2 cellular contexts compared by ENCODE assay signal in the genomic region with DNA sequence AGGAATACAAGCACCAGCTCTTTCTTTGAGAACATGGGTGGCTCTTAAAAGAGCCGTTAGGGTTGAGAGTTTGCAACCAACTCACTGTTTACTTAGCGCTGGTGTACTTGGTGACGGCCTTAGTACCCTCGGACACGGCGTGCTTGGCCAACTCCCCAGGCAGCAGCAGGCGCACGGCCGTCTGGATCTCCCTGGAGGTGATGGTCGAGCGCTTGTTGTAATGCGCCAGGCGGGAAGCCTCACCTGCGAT.
TF ChIP-seq lines count a peak whose summit lies in the region.
"Not testable (repeated sequence)": the region's sequence is repeated elsewhere in the genome, so short reads cannot be mapped to it uniquely, and the experiment has no call there.

No MANE protein-coding gene starts in this region.

TF ChIP-seq in H1, 55 proteins besides CTCF, POLR2A, EP300 and RAD21:
- TF ChIP-seq PHF8 (conservative IDR thresholded peaks at IDR 0.05; ENCODE audit: low read depth, low read length) (peak; percentile 21; the same call in 1 of the 2 replicates), CHD1 (IDR thresholded peaks at IDR 0.05; ENCODE audit: low read depth, low read length) (peak; percentile 74; the same call in 1 of the 2 replicates), KDM5A (IDR thresholded peaks at IDR 0.05; ENCODE audit: low read length) (0 out of 2 replicates have a peak, but pooled peaks have one; percentile 41), SAP30 (IDR thresholded peaks at IDR 0.05; ENCODE audit: insufficient read depth, insufficient replicate concordance, low read length) (peak; percentile 94)

TF ChIP-seq in HepG2, 621 proteins besides CTCF, POLR2A, EP300 and RAD21:
- peak; percentile 30; the same call in 1 of the 2 replicates for TF ChIP-seq ZNF563 (CRISPR knock-in tag; IDR thresholded peaks at IDR 0.05)
- TF ChIP-seq ZNF256 (CRISPR knock-in tag; conservative IDR thresholded peaks at IDR 0.05) = 0 out of 2 replicates have a peak, but pooled peaks have one; percentile 31
- TF ChIP-seq, protein P1, sequence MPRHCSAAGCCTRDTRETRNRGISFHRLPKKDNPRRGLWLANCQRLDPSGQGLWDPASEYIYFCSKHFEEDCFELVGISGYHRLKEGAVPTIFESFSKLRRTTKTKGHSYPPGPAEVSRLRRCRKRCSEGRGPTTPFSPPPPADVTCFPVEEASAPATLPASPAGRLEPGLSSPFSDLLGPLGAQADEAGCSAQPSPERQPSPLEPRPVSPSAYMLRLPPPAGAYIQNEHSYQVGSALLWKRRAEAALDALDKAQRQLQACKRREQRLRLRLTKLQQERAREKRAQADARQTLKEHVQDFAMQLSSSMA (CRISPR knock-in tag; IDR thresholded peaks at IDR 0.05) = peak; percentile 88
- 0 out of 2 replicates have a peak, but pooled peaks have one; percentile 2 for TF ChIP-seq NCOA2 (CRISPR knock-in tag; IDR thresholded peaks at IDR 0.05)
- TF ChIP-seq, protein P2, sequence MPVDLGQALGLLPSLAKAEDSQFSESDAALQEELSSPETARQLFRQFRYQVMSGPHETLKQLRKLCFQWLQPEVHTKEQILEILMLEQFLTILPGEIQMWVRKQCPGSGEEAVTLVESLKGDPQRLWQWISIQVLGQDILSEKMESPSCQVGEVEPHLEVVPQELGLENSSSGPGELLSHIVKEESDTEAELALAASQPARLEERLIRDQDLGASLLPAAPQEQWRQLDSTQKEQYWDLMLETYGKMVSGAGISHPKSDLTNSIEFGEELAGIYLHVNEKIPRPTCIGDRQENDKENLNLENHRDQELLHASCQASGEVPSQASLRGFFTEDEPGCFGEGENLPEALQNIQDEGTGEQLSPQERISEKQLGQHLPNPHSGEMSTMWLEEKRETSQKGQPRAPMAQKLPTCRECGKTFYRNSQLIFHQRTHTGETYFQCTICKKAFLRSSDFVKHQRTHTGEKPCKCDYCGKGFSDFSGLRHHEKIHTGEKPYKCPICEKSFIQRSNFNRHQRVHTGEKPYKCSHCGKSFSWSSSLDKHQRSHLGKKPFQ (CRISPR knock-in tag; IDR thresholded peaks at IDR 0.05; ENCODE audit: insufficient replicate concordance) = peak; percentile 15
- TF ChIP-seq FOXA1, NONO (IDR thresholded peaks at IDR 0.05): not testable (repeated sequence)
- TF ChIP-seq FOXA1 (CRISPR knock-in tag; IDR thresholded peaks at IDR 0.05) = peak; percentile 81
- TF ChIP-seq, protein P3, sequence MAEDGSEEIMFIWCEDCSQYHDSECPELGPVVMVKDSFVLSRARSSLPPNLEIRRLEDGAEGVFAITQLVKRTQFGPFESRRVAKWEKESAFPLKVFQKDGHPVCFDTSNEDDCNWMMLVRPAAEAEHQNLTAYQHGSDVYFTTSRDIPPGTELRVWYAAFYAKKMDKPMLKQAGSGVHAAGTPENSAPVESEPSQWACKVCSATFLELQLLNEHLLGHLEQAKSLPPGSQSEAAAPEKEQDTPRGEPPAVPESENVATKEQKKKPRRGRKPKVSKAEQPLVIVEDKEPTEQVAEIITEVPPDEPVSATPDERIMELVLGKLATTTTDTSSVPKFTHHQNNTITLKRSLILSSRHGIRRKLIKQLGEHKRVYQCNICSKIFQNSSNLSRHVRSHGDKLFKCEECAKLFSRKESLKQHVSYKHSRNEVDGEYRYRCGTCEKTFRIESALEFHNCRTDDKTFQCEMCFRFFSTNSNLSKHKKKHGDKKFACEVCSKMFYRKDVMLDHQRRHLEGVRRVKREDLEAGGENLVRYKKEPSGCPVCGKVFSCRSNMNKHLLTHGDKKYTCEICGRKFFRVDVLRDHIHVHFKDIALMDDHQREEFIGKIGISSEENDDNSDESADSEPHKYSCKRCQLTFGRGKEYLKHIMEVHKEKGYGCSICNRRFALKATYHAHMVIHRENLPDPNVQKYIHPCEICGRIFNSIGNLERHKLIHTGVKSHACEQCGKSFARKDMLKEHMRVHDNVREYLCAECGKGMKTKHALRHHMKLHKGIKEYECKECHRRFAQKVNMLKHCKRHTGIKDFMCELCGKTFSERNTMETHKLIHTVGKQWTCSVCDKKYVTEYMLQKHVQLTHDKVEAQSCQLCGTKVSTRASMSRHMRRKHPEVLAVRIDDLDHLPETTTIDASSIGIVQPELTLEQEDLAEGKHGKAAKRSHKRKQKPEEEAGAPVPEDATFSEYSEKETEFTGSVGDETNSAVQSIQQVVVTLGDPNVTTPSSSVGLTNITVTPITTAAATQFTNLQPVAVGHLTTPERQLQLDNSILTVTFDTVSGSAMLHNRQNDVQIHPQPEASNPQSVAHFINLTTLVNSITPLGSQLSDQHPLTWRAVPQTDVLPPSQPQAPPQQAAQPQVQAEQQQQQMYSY (CRISPR knock-in tag; IDR thresholded peaks at IDR 0.05) = 0 out of 2 replicates have a peak, but pooled peaks have one; percentile 2
- TF ChIP-seq AGO2 (optimal IDR thresholded peaks at IDR 0.05; ENCODE audit: low read depth, low read length) = peak; percentile 74
- TF ChIP-seq ZNF589 (CRISPR knock-in tag; conservative IDR thresholded peaks at IDR 0.05) = 0 out of 2 replicates have a peak, but pooled peaks have one; percentile 25
- 0 out of 2 replicates have a peak, but pooled peaks have one; percentile 46 for TF ChIP-seq ZNF446 (CRISPR knock-in tag; IDR thresholded peaks at IDR 0.05)
- peak; percentile 31; the same call in 1 of the 2 replicates for TF ChIP-seq NFKB2 (CRISPR knock-in tag; IDR thresholded peaks at IDR 0.05; ENCODE audit: borderline replicate concordance)
- peak; percentile 25; the same call in 1 of the 2 replicates for TF ChIP-seq FOXA3 (CRISPR knock-in tag; IDR thresholded peaks at IDR 0.05)
- TF ChIP-seq, protein P4, sequence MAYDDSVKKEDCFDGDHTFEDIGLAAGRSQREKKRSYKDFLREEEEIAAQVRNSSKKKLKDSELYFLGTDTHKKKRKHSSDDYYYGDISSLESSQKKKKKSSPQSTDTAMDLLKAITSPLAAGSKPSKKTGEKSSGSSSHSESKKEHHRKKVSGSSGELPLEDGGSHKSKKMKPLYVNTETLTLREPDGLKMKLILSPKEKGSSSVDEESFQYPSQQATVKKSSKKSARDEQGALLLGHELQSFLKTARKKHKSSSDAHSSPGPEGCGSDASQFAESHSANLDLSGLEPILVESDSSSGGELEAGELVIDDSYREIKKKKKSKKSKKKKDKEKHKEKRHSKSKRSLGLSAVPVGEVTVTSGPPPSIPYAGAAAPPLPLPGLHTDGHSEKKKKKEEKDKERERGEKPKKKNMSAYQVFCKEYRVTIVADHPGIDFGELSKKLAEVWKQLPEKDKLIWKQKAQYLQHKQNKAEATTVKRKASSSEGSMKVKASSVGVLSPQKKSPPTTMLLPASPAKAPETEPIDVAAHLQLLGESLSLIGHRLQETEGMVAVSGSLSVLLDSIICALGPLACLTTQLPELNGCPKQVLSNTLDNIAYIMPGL (CRISPR knock-in tag; IDR thresholded peaks at IDR 0.05; ENCODE audit: borderline replicate concordance in 1 of 2, low read depth in 1 of 2) = peak in 1 of 2 experiments; percentile 8; a peak in 1 of 4 replicates
- peak; percentile 81 for TF ChIP-seq HNRNPL (IDR thresholded peaks at IDR 0.05; ENCODE audit: low read depth, low read length)
- TF ChIP-seq RBM22 (optimal IDR thresholded peaks at IDR 0.05; ENCODE audit: low read length) = peak; percentile 80
- TF ChIP-seq, protein P5, sequence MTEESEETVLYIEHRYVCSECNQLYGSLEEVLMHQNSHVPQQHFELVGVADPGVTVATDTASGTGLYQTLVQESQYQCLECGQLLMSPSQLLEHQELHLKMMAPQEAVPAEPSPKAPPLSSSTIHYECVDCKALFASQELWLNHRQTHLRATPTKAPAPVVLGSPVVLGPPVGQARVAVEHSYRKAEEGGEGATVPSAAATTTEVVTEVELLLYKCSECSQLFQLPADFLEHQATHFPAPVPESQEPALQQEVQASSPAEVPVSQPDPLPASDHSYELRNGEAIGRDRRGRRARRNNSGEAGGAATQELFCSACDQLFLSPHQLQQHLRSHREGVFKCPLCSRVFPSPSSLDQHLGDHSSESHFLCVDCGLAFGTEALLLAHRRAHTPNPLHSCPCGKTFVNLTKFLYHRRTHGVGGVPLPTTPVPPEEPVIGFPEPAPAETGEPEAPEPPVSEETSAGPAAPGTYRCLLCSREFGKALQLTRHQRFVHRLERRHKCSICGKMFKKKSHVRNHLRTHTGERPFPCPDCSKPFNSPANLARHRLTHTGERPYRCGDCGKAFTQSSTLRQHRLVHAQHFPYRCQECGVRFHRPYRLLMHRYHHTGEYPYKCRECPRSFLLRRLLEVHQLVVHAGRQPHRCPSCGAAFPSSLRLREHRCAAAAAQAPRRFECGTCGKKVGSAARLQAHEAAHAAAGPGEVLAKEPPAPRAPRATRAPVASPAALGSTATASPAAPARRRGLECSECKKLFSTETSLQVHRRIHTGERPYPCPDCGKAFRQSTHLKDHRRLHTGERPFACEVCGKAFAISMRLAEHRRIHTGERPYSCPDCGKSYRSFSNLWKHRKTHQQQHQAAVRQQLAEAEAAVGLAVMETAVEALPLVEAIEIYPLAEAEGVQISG (CRISPR knock-in tag; IDR thresholded peaks at IDR 0.05) = peak; percentile 33
- TF ChIP-seq, protein P6, sequence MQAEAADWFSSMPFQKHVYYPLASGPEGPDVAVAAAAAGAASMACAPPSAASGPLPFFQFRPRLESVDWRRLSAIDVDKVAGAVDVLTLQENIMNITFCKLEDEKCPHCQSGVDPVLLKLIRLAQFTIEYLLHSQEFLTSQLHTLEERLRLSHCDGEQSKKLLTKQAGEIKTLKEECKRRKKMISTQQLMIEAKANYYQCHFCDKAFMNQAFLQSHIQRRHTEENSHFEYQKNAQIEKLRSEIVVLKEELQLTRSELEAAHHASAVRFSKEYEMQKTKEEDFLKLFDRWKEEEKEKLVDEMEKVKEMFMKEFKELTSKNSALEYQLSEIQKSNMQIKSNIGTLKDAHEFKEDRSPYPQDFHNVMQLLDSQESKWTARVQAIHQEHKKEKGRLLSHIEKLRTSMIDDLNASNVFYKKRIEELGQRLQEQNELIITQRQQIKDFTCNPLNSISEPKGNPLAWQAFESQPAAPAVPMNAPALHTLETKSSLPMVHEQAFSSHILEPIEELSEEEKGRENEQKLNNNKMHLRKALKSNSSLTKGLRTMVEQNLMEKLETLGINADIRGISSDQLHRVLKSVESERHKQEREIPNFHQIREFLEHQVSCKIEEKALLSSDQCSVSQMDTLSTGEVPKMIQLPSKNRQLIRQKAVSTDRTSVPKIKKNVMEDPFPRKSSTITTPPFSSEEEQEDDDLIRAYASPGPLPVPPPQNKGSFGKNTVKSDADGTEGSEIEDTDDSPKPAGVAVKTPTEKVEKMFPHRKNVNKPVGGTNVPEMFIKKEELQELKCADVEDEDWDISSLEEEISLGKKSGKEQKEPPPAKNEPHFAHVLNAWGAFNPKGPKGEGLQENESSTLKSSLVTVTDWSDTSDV (CRISPR knock-in tag; IDR thresholded peaks at IDR 0.05) = 0 out of 2 replicates have a peak, but pooled peaks have one; percentile 51
- TF ChIP-seq GABPB1 (CRISPR knock-in tag; IDR thresholded peaks at IDR 0.05) = peak; percentile 15
- TF ChIP-seq, protein P7, sequence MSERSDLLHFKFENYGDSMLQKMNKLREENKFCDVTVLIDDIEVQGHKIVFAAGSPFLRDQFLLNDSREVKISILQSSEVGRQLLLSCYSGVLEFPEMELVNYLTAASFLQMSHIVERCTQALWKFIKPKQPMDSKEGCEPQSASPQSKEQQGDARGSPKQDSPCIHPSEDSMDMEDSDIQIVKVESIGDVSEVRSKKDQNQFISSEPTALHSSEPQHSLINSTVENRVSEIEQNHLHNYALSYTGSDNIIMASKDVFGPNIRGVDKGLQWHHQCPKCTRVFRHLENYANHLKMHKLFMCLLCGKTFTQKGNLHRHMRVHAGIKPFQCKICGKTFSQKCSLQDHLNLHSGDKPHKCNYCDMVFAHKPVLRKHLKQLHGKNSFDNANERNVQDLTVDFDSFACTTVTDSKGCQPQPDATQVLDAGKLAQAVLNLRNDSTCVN (CRISPR knock-in tag; IDR thresholded peaks at IDR 0.05; ENCODE audit: borderline replicate concordance) = 0 out of 2 replicates have a peak, but pooled peaks have one; percentile 22
- TF ChIP-seq, protein P8, sequence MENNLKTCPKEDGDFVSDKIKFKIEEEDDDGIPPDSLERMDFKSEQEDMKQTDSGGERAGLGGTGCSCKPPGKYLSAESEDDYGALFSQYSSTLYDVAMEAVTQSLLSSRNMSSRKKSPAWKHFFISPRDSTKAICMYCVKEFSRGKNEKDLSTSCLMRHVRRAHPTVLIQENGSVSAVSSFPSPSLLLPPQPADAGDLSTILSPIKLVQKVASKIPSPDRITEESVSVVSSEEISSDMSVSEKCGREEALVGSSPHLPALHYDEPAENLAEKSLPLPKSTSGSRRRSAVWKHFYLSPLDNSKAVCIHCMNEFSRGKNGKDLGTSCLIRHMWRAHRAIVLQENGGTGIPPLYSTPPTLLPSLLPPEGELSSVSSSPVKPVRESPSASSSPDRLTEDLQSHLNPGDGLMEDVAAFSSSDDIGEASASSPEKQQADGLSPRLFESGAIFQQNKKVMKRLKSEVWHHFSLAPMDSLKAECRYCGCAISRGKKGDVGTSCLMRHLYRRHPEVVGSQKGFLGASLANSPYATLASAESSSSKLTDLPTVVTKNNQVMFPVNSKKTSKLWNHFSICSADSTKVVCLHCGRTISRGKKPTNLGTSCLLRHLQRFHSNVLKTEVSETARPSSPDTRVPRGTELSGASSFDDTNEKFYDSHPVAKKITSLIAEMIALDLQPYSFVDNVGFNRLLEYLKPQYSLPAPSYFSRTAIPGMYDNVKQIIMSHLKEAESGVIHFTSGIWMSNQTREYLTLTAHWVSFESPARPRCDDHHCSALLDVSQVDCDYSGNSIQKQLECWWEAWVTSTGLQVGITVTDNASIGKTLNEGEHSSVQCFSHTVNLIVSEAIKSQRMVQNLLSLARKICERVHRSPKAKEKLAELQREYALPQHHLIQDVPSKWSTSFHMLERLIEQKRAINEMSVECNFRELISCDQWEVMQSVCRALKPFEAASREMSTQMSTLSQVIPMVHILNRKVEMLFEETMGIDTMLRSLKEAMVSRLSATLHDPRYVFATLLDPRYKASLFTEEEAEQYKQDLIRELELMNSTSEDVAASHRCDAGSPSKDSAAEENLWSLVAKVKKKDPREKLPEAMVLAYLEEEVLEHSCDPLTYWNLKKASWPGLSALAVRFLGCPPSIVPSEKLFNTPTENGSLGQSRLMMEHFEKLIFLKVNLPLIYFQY (CRISPR knock-in tag; IDR thresholded peaks at IDR 0.05; ENCODE audit: borderline replicate concordance) = 0 out of 2 replicates have a peak, but pooled peaks have one; percentile 9
- TF ChIP-seq NONO (CRISPR knock-in tag; conservative IDR thresholded peaks at IDR 0.05) = 0 out of 2 replicates have a peak, but pooled peaks have one; percentile 44
- TF ChIP-seq PHF21A (CRISPR knock-in tag; IDR thresholded peaks at IDR 0.05) = 0 out of 2 replicates have a peak, but pooled peaks have one; percentile 11
